22 cellular contexts compared by ENCODE assay signal in the genomic region with DNA sequence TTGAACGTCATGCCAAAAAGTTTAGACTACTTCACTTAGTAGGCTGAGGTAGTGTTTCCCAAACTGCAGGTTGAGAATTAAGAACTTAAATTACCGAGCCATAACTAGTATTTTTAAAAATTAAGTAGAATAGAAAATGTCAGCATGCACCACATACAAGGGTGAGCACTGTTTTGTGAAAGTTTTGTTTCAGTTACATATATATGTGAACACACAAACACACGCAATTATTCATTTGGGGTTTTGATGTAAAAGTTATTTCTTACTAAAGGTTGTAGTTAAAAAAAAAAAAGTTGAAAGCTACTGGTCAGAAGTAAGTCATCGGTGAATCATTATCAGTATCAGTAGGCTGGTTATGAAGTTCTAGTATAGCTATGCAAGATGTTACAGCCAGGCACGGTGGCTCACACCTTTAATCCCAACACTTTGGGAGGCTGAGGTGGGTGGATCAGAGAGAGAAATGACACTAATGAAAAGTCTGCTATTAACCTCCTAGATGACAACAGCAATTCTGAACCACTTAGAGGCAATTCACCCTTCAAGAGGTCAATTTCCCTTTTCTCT. TPM values are rescaled to one million over a fixed set of nuclear protein-coding genes. Genes with fewer than 3 reads are reported as not detected.
DNase-seq lines count a peak whose midpoint lies in the region; ATAC-seq and TF ChIP-seq lines count a peak whose summit lies in the region.
"Had no signal": no experiment of that assay in that cellular context is flagged by ENCODE, and none has a peak within 500 bp of the region (broad histone marks: within the 10 kb centered on the region; RNA-seq: fewer than 3 reads in every experiment).

No MANE protein-coding gene starts in this region.

- no peak overlapping the region for H3K4me2 ChIP-seq in IMR-90 (ENCODE audit: low read depth, low read length)

- no peak overlapping the region for H2BK120ac ChIP-seq in IMR-90 (ENCODE audit: low read depth, low read length)

- WGBS in IMR-90 (ENCODE audit: extremely low coverage in 2 of 2, insufficient read length in 1 of 2), 2 experiments = no CpG with 5 or more reads among the region's 5 CpGs

- peak overlapping the region; percentile 55 for H2BK5ac ChIP-seq in IMR-90 (ENCODE audit: low read depth, low read length, poor library complexity, severe bottlenecking)

- H3K9ac ChIP-seq in IMR-90 (ENCODE audit: low read depth, low read length) = no peak overlapping the region

- peak overlapping the region; percentile 82 for H2AK9ac ChIP-seq in IMR-90 (replicated peaks; ENCODE audit: low read depth, low read length, poor library complexity)

- peaks cover 7% of the 10 kb centered on the region for H3K9me1 ChIP-seq in IMR-90 (ENCODE audit: insufficient read depth, low read length)

- CTCF ChIA-PET in IMR-90 (lab: Yijun Ruan, JAX) = interaction anchor here (0.6 kb wide), 2 partner anchors 9 to 1680 kb away, joined by 3 to 4 read pairs; no protein-coding TSS in a partner anchor

- H3K36me3 Mint-ChIP-seq in activated naive CD8-positive, alpha-beta T cell = no peaks in the 10 kb centered on the region
- H3K36me3 Mint-ChIP-seq in activated naive CD8-positive, alpha-beta T cell treated with anti-CD3 and anti-CD28 coated beads, Interleukin-2, amount 50 U/mL, for 24 hours (ENCODE audit: low read depth) = peaks cover 3% of the 10 kb centered on the region
- H3K36me3 Mint-ChIP-seq in stimulated activated effector memory CD8-positive, alpha-beta T cell treated with anti-CD3 and anti-CD28 coated beads, Interleukin-12 subunit alpha, Interleukin-12 subunit beta, amount 100 ng/mL, for 72 hours = peaks cover 5% of the 10 kb centered on the region

- peak overlapping the region; percentile 91; the same call in 1 of the 2 replicates for H3K23ac ChIP-seq in IMR-90 (ENCODE audit: low read depth, low read length)

- no peaks in the 10 kb centered on the region for H3K9me3 ChIP-seq in IMR-90 (ENCODE audit: control insufficient read depth, insufficient read depth, low read length)
- H3K9me3 ChIP-seq: gastroesophageal sphincter, prostate gland, thoracic aorta had no signal

- peak overlapping the region; percentile 52; the same call in 1 of the 2 replicates for H3K18ac ChIP-seq in IMR-90 (ENCODE audit: low read depth, low read length)

- in situ Hi-C loops in IMR-90 (cut with MboI; ENCODE audit: low sequenced_read_pairs) = no loop called here
- in situ Hi-C loops in brain microvascular endothelial cell (cut with HindIII; ENCODE audit: low pct_ligation_motif_present, low sequenced_read_pairs) = no loop called here

- H4K8ac ChIP-seq in IMR-90 (ENCODE audit: low read depth in 2 of 2, low read length in 2 of 2) = no peak overlapping the region

- peaks cover 23 to 59% of the 10 kb centered on the region in 2 experiments for H3K79me1 ChIP-seq in IMR-90 (ENCODE audit: low read depth in 1 of 2, low read length in 2 of 2)

- no peaks in the 10 kb centered on the region for H3K27me3 Mint-ChIP-seq in activated naive CD8-positive, alpha-beta T cell
- no peaks in the 10 kb centered on the region for H3K27me3 Mint-ChIP-seq in activated naive CD8-positive, alpha-beta T cell treated with anti-CD3 and anti-CD28 coated beads, Interleukin-2, amount 50 U/mL, for 24 hours
- H3K27me3 Mint-ChIP-seq: activated CD4-positive, alpha-beta T cell treated with anti-CD3 and anti-CD28 coated beads, Interleukin-2, amount 10 ng/mL, durations not matched to agents 7 days and 5 days; CD8-positive, alpha-beta memory T cell had no signal

- H2AFZ ChIP-seq in IMR-90 (replicated peaks; ENCODE audit: low read length, poor library complexity) = no peak overlapping the region

- no peak for TF ChIP-seq RAD21 in IMR-90 (IDR thresholded peaks at IDR 0.05; ENCODE audit: low read length)

- no peak overlapping the region for H2BK15ac ChIP-seq in IMR-90 (ENCODE audit: low read depth, low read length)

- dilution Hi-C loops in IMR-90 (cut with HindIII; ENCODE audit: low sequenced_read_pairs, unreplicated experiment) = no loop called here

- H3K4me3 Mint-ChIP-seq in activated naive CD8-positive, alpha-beta T cell = no peak overlapping the region
- no peak overlapping the region for H3K4me3 Mint-ChIP-seq in activated naive CD8-positive, alpha-beta T cell treated with anti-CD3 and anti-CD28 coated beads, Interleukin-2, amount 50 U/mL, for 24 hours
- no peak overlapping the region for H3K4me3 Mint-ChIP-seq in stimulated activated effector memory CD8-positive, alpha-beta T cell treated with anti-CD3 and anti-CD28 coated beads, Interleukin-12 subunit alpha, Interleukin-12 subunit beta, amount 100 ng/mL, for 72 hours
- H3K4me3 Mint-ChIP-seq: activated CD4-positive, alpha-beta T cell treated with anti-CD3 and anti-CD28 coated beads, Interleukin-2, amount 10 ng/mL, durations not matched to agents 7 days and 5 days; CD8-positive, alpha-beta memory T cell; mesothelial cell of epicardium had no signal

- peaks cover 12% of the 10 kb centered on the region for H3K4me1 ChIP-seq in IMR-90 (ENCODE audit: control insufficient read depth, insufficient read depth, low read length)
- H3K4me1 ChIP-seq: gastroesophageal sphincter, prostate gland had no signal

- H4K20me1 ChIP-seq in IMR-90 (ENCODE audit: insufficient read depth, low read length) = peaks cover 12% of the 10 kb centered on the region; the same call in 1 of the 2 replicates

- TF ChIP-seq POLR2A in IMR-90 (IDR thresholded peaks at IDR 0.05; ENCODE audit: low read depth, low read length) = no peak

- peak overlapping the region; percentile 85; the same call in 1 of the 2 replicates for H3K14ac ChIP-seq in IMR-90 (replicated peaks; ENCODE audit: low read depth, low read length)

- H3K27me3 ChIP-seq in IMR-90 (ENCODE audit: control insufficient read depth, insufficient read depth, low read length) (no peaks in the 10 kb centered on the region), brain microvascular endothelial cell (replicated peaks) (no peaks in the 10 kb centered on the region)
- H3K27me3 ChIP-seq: gastroesophageal sphincter had no signal

- TF ChIP-seq CTCF in IMR-90 (conservative IDR thresholded peaks at IDR 0.05; ENCODE audit: low read depth, low read length) (no peak), brain microvascular endothelial cell (IDR thresholded peaks at IDR 0.05; ENCODE audit: low read depth, low read length, missing control alignments) (no peak)

- peak overlapping the region; percentile 80 for H2AK5ac ChIP-seq in IMR-90 (ENCODE audit: low read depth, low read length)

- H3K4me3 ChIP-seq in IMR-90 (ENCODE audit: insufficient read depth, low read depth, low read length) (no peak overlapping the region), brain microvascular endothelial cell (ENCODE audit: low read depth, low read length) (no peak overlapping the region)
- H3K4me3 ChIP-seq: gastroesophageal sphincter, prostate gland, thoracic aorta had no signal

- POLR2A ChIA-PET in IMR-90 (lab: Charles Lee; ENCODE audit: unreplicated experiment) = no interaction called here

- H4K5ac ChIP-seq in IMR-90 (ENCODE audit: low read depth, low read length) = no peak overlapping the region

- H3K27ac ChIP-seq in IMR-90 (ENCODE audit: insufficient read depth, low read length) (peak overlapping the region; percentile 51), brain microvascular endothelial cell (peak overlapping the region; percentile 47)
- H3K27ac ChIP-seq: gastroesophageal sphincter, prostate gland, thoracic aorta had no signal

- no peak overlapping the region for H3K56ac ChIP-seq in IMR-90 (ENCODE audit: extremely low read depth, insufficient read depth, low read length)

- no peak for ATAC-seq in activated naive CD8-positive, alpha-beta T cell treated with anti-CD3 and anti-CD28 coated beads, Interleukin-2, amount 50 U/mL, for 24 hours
- ATAC-seq in IMR-90 (ENCODE audit: low read depth) (no peak), GM18517 (IDR thresholded peaks at IDR 0.05; ENCODE audit: unreplicated experiment) (no peak)
- ATAC-seq in stimulated activated effector memory CD8-positive, alpha-beta T cell treated with anti-CD3 and anti-CD28 coated beads, Interleukin-12 subunit alpha, Interleukin-12 subunit beta, amount 100 ng/mL, for 72 hours = peak; percentile 89
- ATAC-seq: gastroesophageal sphincter, left colon had no signal

- H3K36me3 ChIP-seq in IMR-90 (ENCODE audit: control insufficient read depth, insufficient read depth, low read length) = no peaks in the 10 kb centered on the region
- no peaks in the 10 kb centered on the region for H3K36me3 ChIP-seq in brain microvascular endothelial cell (replicated peaks)
- H3K36me3 ChIP-seq: gastroesophageal sphincter, prostate gland, thoracic aorta had no signal

- H3K4me1 Mint-ChIP-seq in activated naive CD8-positive, alpha-beta T cell (ENCODE audit: low read depth) = peaks cover 15% of the 10 kb centered on the region
- H3K4me1 Mint-ChIP-seq in activated naive CD8-positive, alpha-beta T cell treated with anti-CD3 and anti-CD28 coated beads, Interleukin-2, amount 50 U/mL, for 24 hours = peaks cover 20% of the 10 kb centered on the region
- peaks cover 5% of the 10 kb centered on the region for H3K4me1 Mint-ChIP-seq in stimulated activated effector memory CD8-positive, alpha-beta T cell treated with anti-CD3 and anti-CD28 coated beads, Interleukin-12 subunit alpha, Interleukin-12 subunit beta, amount 100 ng/mL, for 72 hours
- H3K4me1 Mint-ChIP-seq: mesothelial cell of epicardium had no signal

- H3K9me3 Mint-ChIP-seq in activated naive CD8-positive, alpha-beta T cell (ENCODE audit: low read depth) = no peaks in the 10 kb centered on the region
- H3K9me3 Mint-ChIP-seq in activated naive CD8-positive, alpha-beta T cell treated with anti-CD3 and anti-CD28 coated beads, Interleukin-2, amount 50 U/mL, for 24 hours = no peaks in the 10 kb centered on the region
- H3K9me3 Mint-ChIP-seq in stimulated activated effector memory CD8-positive, alpha-beta T cell treated with anti-CD3 and anti-CD28 coated beads, Interleukin-12 subunit alpha, Interleukin-12 subunit beta, amount 100 ng/mL, for 72 hours = no peaks in the 10 kb centered on the region
- H3K9me3 Mint-ChIP-seq: activated CD4-positive, alpha-beta T cell treated with anti-CD3 and anti-CD28 coated beads, Interleukin-2, amount 10 ng/mL, durations not matched to agents 7 days and 5 days; CD8-positive, alpha-beta memory T cell; mesothelial cell of epicardium had no signal

- BruUV-seq in IMR-90 (replicated peaks; lab: Mats Ljungman, UMichigan) = no TSS peak

- intact Hi-C loops in IMR-90 (cut with micrococcal nuclease) = no loop called here

- H3K4ac ChIP-seq in IMR-90 (ENCODE audit: low read depth, low read length) = no peak overlapping the region; the same call in 1 of the 2 replicates

- no peak for DNase-seq in activated naive CD8-positive, alpha-beta T cell treated with anti-CD3 and anti-CD28 coated beads, Interleukin-2, amount 50 U/mL, for 24 hours
- DNase-seq in IMR-90 (peak; percentile 62), brain microvascular endothelial cell (peak; percentile 14)
- DNase-seq in stimulated activated effector memory CD8-positive, alpha-beta T cell treated with anti-CD3 and anti-CD28 coated beads, Interleukin-12 subunit alpha, Interleukin-12 subunit beta, amount 100 ng/mL, for 72 hours (ENCODE audit: low spot score in 2 of 2) = no peak
- DNase-seq in effector CD4-positive, alpha-beta T cell = no peak
- DNase-seq: activated CD4-positive, alpha-beta T cell treated with anti-CD3 and anti-CD28 coated beads, Interleukin-2, amount 10 ng/mL, durations not matched to agents 7 days and 5 days; caudate nucleus; CD8-positive, alpha-beta memory T cell; left colon; NCI-H187; NK-92 treated with Interleukin-12 subunit alpha and Interleukin-12 subunit beta, amount 100 ng/mL, for 24 hours; RPMI8226; small intestine had no signal

- H2BK20ac ChIP-seq in IMR-90 (ENCODE audit: low read depth, low read length) = no peak overlapping the region

- peak overlapping the region; percentile 29 for H3K27ac Mint-ChIP-seq in activated naive CD8-positive, alpha-beta T cell
- no peak overlapping the region for H3K27ac Mint-ChIP-seq in activated naive CD8-positive, alpha-beta T cell treated with anti-CD3 and anti-CD28 coated beads, Interleukin-2, amount 50 U/mL, for 24 hours
- H3K27ac Mint-ChIP-seq in stimulated activated effector memory CD8-positive, alpha-beta T cell treated with anti-CD3 and anti-CD28 coated beads, Interleukin-12 subunit alpha, Interleukin-12 subunit beta, amount 100 ng/mL, for 72 hours = peak overlapping the region; percentile 7
- H3K27ac Mint-ChIP-seq: mesothelial cell of epicardium had no signal

- no peak overlapping the region for H4K91ac ChIP-seq in IMR-90 (ENCODE audit: insufficient read depth, low read depth, low read length)

RNA-seq across cellular contexts. Expression of a gene that starts 24.1 kb away (rescaled TPM):
- total RNA-seq in IMR-90 (2012; rRNA removed) = 18.6 and 22.8 TPM in 2 replicates
- 10.1 and 11.0 TPM in 2 replicates for polyA plus RNA-seq in IMR-90 (2012; rRNA removed)
- 3.7 and 4.8 TPM in 2 replicates for polyA plus RNA-seq in IMR-90 (2012; cell fraction: cytosol; rRNA removed)
- polyA plus RNA-seq in IMR-90 (2012; cell fraction: nucleus; rRNA removed; ENCODE audit: low replicate concordance) = 2.7 and 11.3 TPM in 2 replicates

RNA-seq across cellular contexts. Expression of a gene that starts 24.1 kb away (rescaled TPM):
- 3.6 and 3.8 TPM in 2 replicates for total RNA-seq in IMR-90 (2012; rRNA removed)
- polyA plus RNA-seq in IMR-90 (2012; rRNA removed) = 4.8 and 4.9 TPM in 2 replicates
- 2.7 and 3.9 TPM in 2 replicates for polyA plus RNA-seq in IMR-90 (2012; cell fraction: cytosol; rRNA removed)
- polyA plus RNA-seq in IMR-90 (2012; cell fraction: nucleus; rRNA removed; ENCODE audit: low replicate concordance) = 3.6 and 6.0 TPM in 2 replicates

RNA-seq across cellular contexts. Expression of a gene that starts 37.8 kb away (rescaled TPM):
- total RNA-seq in IMR-90 (2012; rRNA removed) = 1.4 TPM in 2 replicates
- polyA plus RNA-seq in IMR-90 (2012; rRNA removed) = 3.2 and 3.7 TPM in 2 replicates
- 3.2 and 5.4 TPM in 2 replicates for polyA plus RNA-seq in IMR-90 (2012; cell fraction: cytosol; rRNA removed)
- polyA plus RNA-seq in IMR-90 (2012; cell fraction: nucleus; rRNA removed; ENCODE audit: low replicate concordance) = 5.6 and 11.2 TPM in 2 replicates

RNA-seq across cellular contexts. Expression of a gene that starts 51.1 kb away (rescaled TPM):
- not detected in 2 replicates for total RNA-seq in IMR-90 (2012; rRNA removed)
- not detected in 2 replicates for polyA plus RNA-seq in IMR-90 (2012; rRNA removed)
- polyA plus RNA-seq in IMR-90 (2012; cell fraction: cytosol; rRNA removed) = not detected in 2 replicates
- not detected in 2 replicates for polyA plus RNA-seq in IMR-90 (2012; cell fraction: nucleus; rRNA removed; ENCODE audit: low replicate concordance)
- total RNA-seq: activated CD4-positive, alpha-beta T cell treated with anti-CD3 and anti-CD28 coated beads, Interleukin-2, amount 10 ng/mL, durations not matched to agents 7 days and 5 days; CD8-positive, alpha-beta memory T cell; gastroesophageal sphincter; left colon; mesothelial cell of epicardium; NCI-H460; thoracic aorta had no signal
- polyA plus RNA-seq: CD8-positive, alpha-beta memory T cell; esophagus; neural cell had no signal

Comparison
In these comparisons a context has a peak if more than half of its experiments do, and no peak if none do; other contexts are left out.
1. DNase-seq: peak in IMR-90 (single experiment) and brain microvascular endothelial cell (single experiment); none in activated naive CD8-positive, alpha-beta T cell treated with anti-CD3 and anti-CD28 coated beads, Interleukin-2, amount 50 U/mL, for 24 hours (single experiment), stimulated activated effector memory CD8-positive, alpha-beta T cell treated with anti-CD3 and anti-CD28 coated beads, Interleukin-12 subunit alpha, Interleukin-12 subunit beta, amount 100 ng/mL, for 72 hours (0 of 2) and effector CD4-positive, alpha-beta T cell (single experiment).